In the genomic region with DNA sequence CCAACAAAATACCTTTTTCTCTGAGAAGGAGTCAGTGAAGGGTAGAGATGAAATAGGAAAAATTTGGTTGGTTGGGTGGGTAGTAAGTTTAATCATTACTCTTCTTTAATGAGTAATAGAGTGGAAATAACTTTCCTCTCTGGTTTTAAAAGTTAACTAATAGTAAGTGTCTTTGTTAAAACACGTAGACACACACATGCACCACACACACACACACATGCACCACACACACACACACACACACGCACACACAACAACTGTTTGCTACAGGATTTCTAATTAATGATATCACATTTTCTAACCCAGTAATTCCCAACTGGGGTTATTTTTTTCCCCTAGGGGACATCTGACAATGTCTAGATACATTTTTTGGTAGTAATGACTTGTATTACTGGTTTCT, we compare ENCODE assay signal across 17 cellular contexts.
"Had no signal": no experiment of that assay in that cellular context is flagged by ENCODE, and none has a peak within 500 bp of the region (broad histone marks: within the 10 kb centered on the region; RNA-seq: fewer than 3 reads in every experiment).

No MANE protein-coding gene starts in this region.

- H3K27me3 Mint-ChIP-seq: natural killer cell treated with Interleukin-12 subunit alpha and Interleukin-12 subunit beta and Interleukin-15 and Interleukin-18, amount 100 ng/mL, for 72 hours had no signal

- ATAC-seq: natural killer cell treated with Interleukin-12 subunit alpha and Interleukin-12 subunit beta and Interleukin-15 and Interleukin-18, amount 100 ng/mL, for 72 hours; stimulated activated naive CD8-positive, alpha-beta T cell treated with anti-CD3 and anti-CD28 coated beads, Interleukin-15, Interleukin-2, amounts not matched to agents 100 U/mL and 50 U/mL, for 24 hours had no signal

- H3K4me3 Mint-ChIP-seq: endodermal cell; natural killer cell treated with Interleukin-12 subunit alpha and Interleukin-12 subunit beta and Interleukin-15 and Interleukin-18, amount 100 ng/mL, for 72 hours had no signal

- H3K4me1 ChIP-seq: right atrium auricular region, transverse colon, vagina had no signal

- DNase-seq: activated CD4-positive, alpha-beta T cell treated with anti-CD3 and anti-CD28 coated beads for 1 hour; activated CD4-positive, alpha-beta T cell treated with anti-CD3 and anti-CD28 coated beads, Interleukin-2, amount 50 U/mL, for 48 hours; activated naive CD4-positive, alpha-beta T cell treated with anti-CD3 and anti-CD28 coated beads, Interleukin-2, amount 50 U/mL, for 16 hours; activated T-cell treated with anti-CD3 and anti-CD28 coated beads, Interleukin-2, amount 50 U/mL, for 1 hour; endodermal cell; hypothalamus; mesenchymal stem cell; nucleus accumbens; stimulated activated CD4-positive, alpha-beta T cell treated with anti-CD3 and anti-CD28 coated beads, Interleukin-15, amount 100 ng/mL, for 24 hours; stimulated activated CD4-positive, alpha-beta T cell treated with anti-CD3 and anti-CD28 coated beads, Interleukin-4, amount 100 ng/mL, for 24 hours; stimulated activated naive CD8-positive, alpha-beta T cell treated with anti-CD3 and anti-CD28 coated beads, Interleukin-15, Interleukin-2, amounts not matched to agents 100 U/mL and 50 U/mL, for 24 hours; T-helper 9 cell; transverse colon had no signal

- H3K9me3 ChIP-seq: transverse colon, vagina had no signal

- H3K9me3 Mint-ChIP-seq: endodermal cell had no signal

- H3K27ac Mint-ChIP-seq: endodermal cell; natural killer cell treated with Interleukin-12 subunit alpha and Interleukin-12 subunit beta and Interleukin-15 and Interleukin-18, amount 100 ng/mL, for 72 hours had no signal

- H3K27ac ChIP-seq: right atrium auricular region, skin epidermis, transverse colon, vagina had no signal

- H3K4me1 Mint-ChIP-seq: endodermal cell had no signal

- H3K4me3 ChIP-seq: right atrium auricular region, skin epidermis, transverse colon, vagina had no signal

- H3K36me3 ChIP-seq: right atrium auricular region, transverse colon, vagina had no signal

- H3K27me3 ChIP-seq: right atrium auricular region, transverse colon, vagina had no signal
